In the genomic region with DNA sequence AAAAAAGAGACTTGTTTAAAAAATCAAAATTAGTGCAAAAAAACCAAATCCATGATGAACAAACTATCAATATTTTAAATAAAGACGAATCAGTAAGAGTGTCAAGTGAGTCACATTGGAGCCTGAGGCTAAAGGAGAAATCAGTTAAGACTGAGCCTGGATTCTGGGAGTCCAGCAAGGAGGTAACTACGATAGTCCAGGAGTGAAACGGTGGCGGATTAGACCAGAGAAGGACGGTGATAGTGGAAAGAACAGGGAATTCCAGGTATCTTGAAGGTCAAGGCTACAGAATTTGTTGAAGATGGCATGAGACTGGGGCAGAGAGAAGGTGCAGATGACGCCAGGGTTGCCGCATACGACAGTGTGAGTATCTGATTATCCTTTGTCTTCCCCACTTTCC, we compare ENCODE assay signal across 13 cellular contexts. TPM values are rescaled to one million over a fixed set of nuclear protein-coding genes. Genes with fewer than 3 reads are reported as not detected.
DNase-seq lines count a peak whose midpoint lies in the region; ATAC-seq, FAIRE-seq and TF ChIP-seq lines count a peak whose summit lies in the region.
"Had no signal": no experiment of that assay in that cellular context is flagged by ENCODE, and none has a peak within 500 bp of the region (broad histone marks: within the 10 kb centered on the region; RNA-seq: fewer than 3 reads in every experiment).

No MANE protein-coding gene starts in this region.

- H4K20me1 ChIP-seq in DOHH2 (ENCODE audit: control insufficient read depth, insufficient read depth, low read depth, low read length) (no peaks in the 10 kb centered on the region), astrocyte (ENCODE audit: insufficient read depth, low read length) (no peaks in the 10 kb centered on the region)

- H2AFZ ChIP-seq in astrocyte (ENCODE audit: low read depth, low read length) (no peak overlapping the region), mesenchymal stem cell (ENCODE audit: low read depth, low read length) (peak overlapping the region; percentile 86)

- no peak overlapping the region for H2AK5ac ChIP-seq in mesenchymal stem cell (ENCODE audit: low read length, severe bottlenecking)

- H3K36me3 ChIP-seq in DOHH2 (ENCODE audit: control insufficient read depth, low read length) (no peaks in the 10 kb centered on the region), NT2/D1 (ENCODE audit: insufficient read depth, insufficient read length, low read length) (no peaks in the 10 kb centered on the region), astrocyte (ENCODE audit: insufficient read depth, low read length) (no peaks in the 10 kb centered on the region), mesenchymal stem cell (ENCODE audit: control insufficient read depth in 1 of 2, insufficient read depth in 2 of 2, low read depth in 1 of 2, low read length in 2 of 2) (no peaks in the 10 kb centered on the region), kidney (ENCODE audit: control insufficient read depth in 1 of 2, insufficient read depth in 2 of 2, low read length in 2 of 2) (no peaks in the 10 kb centered on the region), small intestine (ENCODE audit: control insufficient read depth in 2 of 2, insufficient read depth in 2 of 2, low read length in 2 of 2) (no peaks in the 10 kb centered on the region)
- H3K36me3 ChIP-seq: right atrium auricular region, vagina had no signal

- H3K9me3 ChIP-seq in DOHH2 (ENCODE audit: control insufficient read depth, insufficient read depth, low read length) (no peaks in the 10 kb centered on the region), NT2/D1 (ENCODE audit: insufficient read depth, low read length) (peaks cover 5% of the 10 kb centered on the region; the same call in 1 of the 2 replicates), astrocyte (ENCODE audit: insufficient read depth, low read depth, low read length) (no peaks in the 10 kb centered on the region), mesenchymal stem cell (ENCODE audit: control insufficient read depth, low read length) (no peaks in the 10 kb centered on the region), kidney (ENCODE audit: control insufficient read depth in 1 of 2, low read length in 2 of 2) (no peaks in the 10 kb centered on the region), small intestine (ENCODE audit: control insufficient read depth, low read depth) (no peaks in the 10 kb centered on the region)
- H3K9me3 ChIP-seq: right atrium auricular region, vagina had no signal

- peaks cover 3% of the 10 kb centered on the region for H3K36me3 Mint-ChIP-seq in astrocyte (ENCODE audit: low read depth, unreplicated experiment)

- H3K9ac ChIP-seq in NT2/D1 (ENCODE audit: insufficient read length, low read depth): peak overlapping the region; percentile 61
- H3K9ac ChIP-seq in astrocyte (ENCODE audit: low read length): peak overlapping the region; percentile 46
- peak overlapping the region; percentile 57 for H3K9ac ChIP-seq in mesenchymal stem cell (ENCODE audit: low read length)
- no peak overlapping the region for H3K9ac ChIP-seq in kidney (ENCODE audit: low read length in 2 of 2)

- H3K23ac ChIP-seq in mesenchymal stem cell (ENCODE audit: low read length in 2 of 2): no peak overlapping the region

- H3K27ac Mint-ChIP-seq in astrocyte (ENCODE audit: unreplicated experiment): peak overlapping the region; percentile 31
- H3K27ac Mint-ChIP-seq: activated B cell treated with CpG ODN at 0.5 μM for 24 hours had no signal

- TF ChIP-seq CTCF in DOHH2 (IDR thresholded peaks at IDR 0.05; ENCODE audit: low read depth, low read length, poor library complexity, severe bottlenecking) (no peak), astrocyte (IDR thresholded peaks at IDR 0.05; ENCODE audit: insufficient read depth, low read depth, low read length) (no peak), kidney (IDR thresholded peaks at IDR 0.05; ENCODE audit: borderline replicate concordance, extremely low read depth, insufficient read depth) (no peak)

- H3K27ac ChIP-seq in DOHH2 (ENCODE audit: low read depth, low read length) (no peak overlapping the region), astrocyte (ENCODE audit: low read depth, low read length) (no peak overlapping the region), mesenchymal stem cell (ENCODE audit: low read length, poor library complexity, severe bottlenecking) (no peak overlapping the region), kidney (ENCODE audit: low read depth in 2 of 2, low read length in 2 of 2) (no peak overlapping the region), small intestine (ENCODE audit: low read depth in 1 of 2, low read length in 1 of 2) (no peak overlapping the region)
- H3K27ac ChIP-seq: right atrium auricular region, vagina had no signal

- H3K18ac ChIP-seq in mesenchymal stem cell (ENCODE audit: low read depth in 1 of 2, low read length in 2 of 2): no peak overlapping the region

- FAIRE-seq in astrocyte (lab: Jason Lieb, UNC) (no peak), kidney (lab: Jason Lieb, UNC) (no peak), small intestine (lab: Jason Lieb, UNC) (no peak)

- no peak overlapping the region for H3K4me3 Mint-ChIP-seq in astrocyte (ENCODE audit: unreplicated experiment)
- H3K4me3 Mint-ChIP-seq: activated B cell treated with CpG ODN at 0.5 μM for 24 hours had no signal

- no peak overlapping the region for H2BK120ac ChIP-seq in mesenchymal stem cell (ENCODE audit: low read depth, low read length)

- no peak overlapping the region for H4K8ac ChIP-seq in mesenchymal stem cell (ENCODE audit: low read length)

- H3K79me2 ChIP-seq in DOHH2 (ENCODE audit: control insufficient read depth, low read length): no peaks in the 10 kb centered on the region
- H3K79me2 ChIP-seq in astrocyte (ENCODE audit: insufficient read depth, low read length): no peaks in the 10 kb centered on the region

- H2BK15ac ChIP-seq in mesenchymal stem cell (ENCODE audit: low read depth, poor library complexity, severe bottlenecking): no peak overlapping the region

- H3K4me3 ChIP-seq in DOHH2 (ENCODE audit: low read length) (no peak overlapping the region), NT2/D1 (ENCODE audit: insufficient read length, low read depth) (no peak overlapping the region), astrocyte (ENCODE audit: insufficient read depth, low read depth, low read length) (no peak overlapping the region), mesenchymal stem cell (ENCODE audit: insufficient read depth in 1 of 2, low read depth in 1 of 2, low read length in 2 of 2) (peak overlapping the region in 1 of 2 experiments; percentile 57), kidney (ENCODE audit: low read length in 2 of 2) (no peak overlapping the region), small intestine (ENCODE audit: low read depth in 1 of 2, low read length in 2 of 2) (no peak overlapping the region)
- H3K4me3 ChIP-seq: right atrium auricular region, vagina had no signal

- intact Hi-C loops in kidney (cut with DNase I): no loop called here

- peak overlapping the region in 1 of 2 experiments; percentile 69 for H2BK12ac ChIP-seq in mesenchymal stem cell (ENCODE audit: low read length in 2 of 2)

- H2BK5ac ChIP-seq in mesenchymal stem cell (ENCODE audit: low read depth, low read length, poor library complexity, severe bottlenecking): no peak overlapping the region

- WGBS in mesenchymal stem cell: 68% methylated on average over 5 of the region's 8 CpGs
- WGBS in small intestine, 3 donors: 12 to 30% (median 16%) methylated on average over 8 of the region's 8 CpGs

- ATAC-seq in GM21447 (IDR thresholded peaks at IDR 0.05; ENCODE audit: unreplicated experiment) (no peak), GM19351 (IDR thresholded peaks at IDR 0.05; ENCODE audit: unreplicated experiment) (no peak)

- no peaks in the 10 kb centered on the region for H3K4me1 Mint-ChIP-seq in astrocyte (ENCODE audit: low read depth, unreplicated experiment)

- DNase-seq in NT2/D1 (ENCODE audit: low read depth, low spot score) (no peak), astrocyte (ENCODE audit: low read depth) (no peak), mesenchymal stem cell (no peak), kidney (no peak), small intestine (no peak)

- H3K9me3 Mint-ChIP-seq in astrocyte (ENCODE audit: unreplicated experiment): peaks cover 3% of the 10 kb centered on the region
- H3K9me3 Mint-ChIP-seq: activated B cell treated with CpG ODN at 0.5 μM for 24 hours had no signal

- no peaks in the 10 kb centered on the region for H3F3A ChIP-seq in DOHH2 (ENCODE audit: control insufficient read depth, insufficient read depth)

- H3K14ac ChIP-seq in mesenchymal stem cell (ENCODE audit: low read length in 2 of 2): peak overlapping the region in 1 of 2 experiments; percentile 32

- no peaks in the 10 kb centered on the region for H3K27me3 Mint-ChIP-seq in astrocyte (ENCODE audit: low read depth, unreplicated experiment)

- no peak overlapping the region for H3K4ac ChIP-seq in mesenchymal stem cell (ENCODE audit: low read depth in 1 of 2, low read length in 2 of 2)

- no peaks in the 10 kb centered on the region for H3K9me2 ChIP-seq in DOHH2 (replicated peaks; ENCODE audit: control insufficient read depth, low read length)

- H3K4me1 ChIP-seq in DOHH2 (ENCODE audit: control insufficient read depth, low read length) (peaks cover 4% of the 10 kb centered on the region), NT2/D1 (ENCODE audit: insufficient read depth, insufficient read length) (no peaks in the 10 kb centered on the region), astrocyte (ENCODE audit: insufficient read depth, low read length) (peaks cover 3% of the 10 kb centered on the region), mesenchymal stem cell (ENCODE audit: control insufficient read depth, insufficient read depth, low read depth, low read length) (peaks cover 2% of the 10 kb centered on the region), kidney (ENCODE audit: control insufficient read depth in 1 of 2, insufficient read depth in 1 of 2, low read depth in 1 of 2, low read length in 2 of 2) (no peaks in the 10 kb centered on the region), small intestine (ENCODE audit: control insufficient read depth in 2 of 2, insufficient read depth in 1 of 2, low read depth in 1 of 2, low read length in 1 of 2) (no peaks in the 10 kb centered on the region)

- peak overlapping the region; percentile 24; the same call in 1 of the 2 replicates for H3K4me2 ChIP-seq in DOHH2 (ENCODE audit: low read length)
- H3K4me2 ChIP-seq in astrocyte (ENCODE audit: low read length): peak overlapping the region; percentile 56
- no peak overlapping the region for H3K4me2 ChIP-seq in mesenchymal stem cell (ENCODE audit: low read length, poor library complexity, severe bottlenecking)

- H3K27me3 ChIP-seq in DOHH2 (ENCODE audit: control insufficient read depth, low read length): peaks cover 3% of the 10 kb centered on the region; the same call in 1 of the 2 replicates
- no peaks in the 10 kb centered on the region for H3K27me3 ChIP-seq in NT2/D1 (ENCODE audit: insufficient read depth, insufficient read length)
- no peaks in the 10 kb centered on the region for H3K27me3 ChIP-seq in astrocyte (ENCODE audit: insufficient read depth, low read length)
- peaks cover 0 to 3% of the 10 kb centered on the region in 2 experiments for H3K27me3 ChIP-seq in mesenchymal stem cell (ENCODE audit: control insufficient read depth in 1 of 2, insufficient read depth in 1 of 2, low read length in 2 of 2)
- no peaks in the 10 kb centered on the region for H3K27me3 ChIP-seq in small intestine (ENCODE audit: control insufficient read depth in 2 of 2, insufficient read depth in 2 of 2, low read length in 2 of 2)
- H3K27me3 ChIP-seq: right atrium auricular region, vagina had no signal

- H3K79me1 ChIP-seq in mesenchymal stem cell (replicated peaks; ENCODE audit: low read length, poor library complexity, severe bottlenecking): no peaks in the 10 kb centered on the region

- no peak overlapping the region for H4K91ac ChIP-seq in mesenchymal stem cell (ENCODE audit: low read length)

RNA-seq across cellular contexts. Expression of a gene that starts 7.0 kb away (rescaled TPM):
- total RNA-seq in astrocyte: 2.5 and 3.6 TPM in 2 replicates
- 0.41 TPM for polyA plus RNA-seq in mesenchymal stem cell (2013, experiment 1 of 2)
- polyA plus RNA-seq in mesenchymal stem cell (2013, experiment 2 of 2): 0.47 TPM
- 0.38 TPM for total RNA-seq in kidney
- 1.7 TPM for polyA plus RNA-seq in kidney (ENCODE audit: insufficient read depth, low read depth, low replicate concordance)
- polyA plus RNA-seq in small intestine: under 1 TPM in 1 of 3 donors, not detected in 2; 0.24 TPM
- total RNA-seq: mesenteric fat pad; T-helper 1 cell treated with Interleukin-12 subunit alpha and Interleukin-12 subunit beta and Interleukin-4 antibody, amounts not matched to agents 30 ng/mL and 1 ng/mL, for 36 hours had no signal

RNA-seq across cellular contexts. Expression of a gene that starts 35.8 kb away (rescaled TPM):
- total RNA-seq in astrocyte (36.5 and 39.9 TPM in 2 replicates), kidney (34.1 TPM)
- 28.2 TPM for polyA plus RNA-seq in mesenchymal stem cell (2013, experiment 1 of 2)
- 28.5 TPM for polyA plus RNA-seq in mesenchymal stem cell (2013, experiment 2 of 2)
- polyA plus RNA-seq in kidney (ENCODE audit: insufficient read depth, low read depth, low replicate concordance) (57.9 TPM), small intestine (10 to 100 TPM in 2 of 3 donors, 1 to 10 TPM in 1; 5.1 to 70.3 (median 13.1) TPM)

Comparison
In these comparisons a context has a peak if more than half of its experiments do, and no peak if none do; other contexts are left out.
1. H3K9ac ChIP-seq: peak in NT2/D1 (single experiment), astrocyte (single experiment) and mesenchymal stem cell (single experiment); none in kidney (0 of 2).